In the genomic region with DNA sequence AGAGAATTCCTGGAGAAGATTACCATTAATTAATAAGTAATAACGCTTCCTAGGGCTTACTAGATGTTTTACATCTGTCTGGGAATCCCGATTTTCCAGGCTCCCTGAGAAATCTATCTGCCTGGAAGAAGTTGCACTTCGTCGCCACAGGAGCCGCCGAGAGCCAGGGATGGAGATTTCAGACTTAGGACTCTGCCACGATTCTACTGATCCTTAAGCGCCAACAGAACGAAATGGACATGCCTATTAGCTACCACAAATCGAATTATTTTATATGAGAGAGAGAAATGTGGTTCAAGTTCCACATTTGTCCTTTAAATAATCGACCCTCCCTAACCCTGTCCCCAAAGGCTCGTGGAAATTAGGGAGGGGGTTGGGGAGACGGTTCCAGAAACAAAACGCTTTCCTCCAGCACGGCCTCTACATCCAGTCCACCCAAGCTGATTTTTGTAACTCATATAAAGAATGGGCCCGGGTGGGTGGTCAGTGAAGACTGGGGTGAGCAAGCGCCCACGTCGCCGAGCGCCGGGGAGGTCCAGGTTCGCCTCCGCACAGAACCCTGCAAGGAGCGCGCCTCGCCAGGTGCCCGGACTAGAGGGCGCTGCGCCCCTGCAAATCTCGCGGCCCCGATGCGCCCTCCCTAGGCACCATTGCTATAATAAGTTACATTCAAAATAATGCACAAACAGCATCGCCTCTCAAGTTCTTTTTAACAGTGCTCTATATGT, we compare ENCODE assay signal across 1 cellular context.
A peak's percentile ranks its signal among the peaks of the same experiment; 100 is the strongest.
TF ChIP-seq lines count a peak whose summit lies in the region.

No MANE protein-coding gene starts in this region.

TF ChIP-seq in HEK293, 187 proteins besides CTCF, POLR2A, EP300 and RAD21 (continued from another document and continues in another):
- TF ChIP-seq OSR2 (tag by site-specific recombination; IDR thresholded peaks at IDR 0.05) (no peak), ZBTB48 (tag by site-specific recombination; IDR thresholded peaks at IDR 0.05) (no peak), ZNF76 (tag by site-specific recombination; IDR thresholded peaks at IDR 0.05; ENCODE audit: borderline replicate concordance, low read depth) (no peak), ZXDB (tag by site-specific recombination; IDR thresholded peaks at IDR 0.05) (no peak), ZNF707 (tag by site-specific recombination; IDR thresholded peaks at IDR 0.05) (no peak), SCRT1 (tag by site-specific recombination; IDR thresholded peaks at IDR 0.05; ENCODE audit: borderline replicate concordance) (no peak), ZNF596 (tag by site-specific recombination; IDR thresholded peaks at IDR 0.05) (no peak), ZNF768 (tag by site-specific recombination; IDR thresholded peaks at IDR 0.05) (no peak), ZNF394 (tag by site-specific recombination; IDR thresholded peaks at IDR 0.05; ENCODE audit: borderline replicate concordance) (no peak), ZNF654 (tag by site-specific recombination; IDR thresholded peaks at IDR 0.05; ENCODE audit: low read depth) (peak; percentile 31), GLIS1 (tag by site-specific recombination; IDR thresholded peaks at IDR 0.05) (peak; percentile 77), ZNF660 (tag by site-specific recombination; IDR thresholded peaks at IDR 0.05) (0 out of 2 replicates have a peak, but pooled peaks have one; percentile 38), YY2 (tag by site-specific recombination; IDR thresholded peaks at IDR 0.05) (no peak), ZNF324 (tag by site-specific recombination; IDR thresholded peaks at IDR 0.05) (no peak), GLIS2 (tag by site-specific recombination; IDR thresholded peaks at IDR 0.05) (peak; percentile 66), ZNF530 (tag by site-specific recombination; IDR thresholded peaks at IDR 0.05; ENCODE audit: low read depth) (no peak), ZEB2 (tag by site-specific recombination; IDR thresholded peaks at IDR 0.05) (no peak), ZNF473 (tag by site-specific recombination; IDR thresholded peaks at IDR 0.05) (no peak), EGR2 (tag by site-specific recombination; IDR thresholded peaks at IDR 0.05; ENCODE audit: low read depth) (peak; percentile 56; the same call in 1 of the 2 replicates), ZSCAN16 (tag by site-specific recombination; IDR thresholded peaks at IDR 0.05) (no peak), ZNF354C (tag by site-specific recombination; IDR thresholded peaks at IDR 0.05; ENCODE audit: borderline replicate concordance, low read depth) (no peak), ZNF37A (tag by site-specific recombination; IDR thresholded peaks at IDR 0.05) (no peak), ZFHX2 (tag by site-specific recombination; conservative IDR thresholded peaks at IDR 0.05) (peak; percentile 73), ZNF785 (tag by site-specific recombination; IDR thresholded peaks at IDR 0.05) (no peak), GFI1B (tag by site-specific recombination; IDR thresholded peaks at IDR 0.05) (no peak), ZNF366 (tag by site-specific recombination; conservative IDR thresholded peaks at IDR 0.05) (no peak), KLF7 (tag by site-specific recombination; IDR thresholded peaks at IDR 0.05; ENCODE audit: borderline replicate concordance) (no peak), ZNF248 (tag by site-specific recombination; IDR thresholded peaks at IDR 0.05) (no peak), ZNF549 (tag by site-specific recombination; IDR thresholded peaks at IDR 0.05) (no peak)
- TF ChIP-seq, protein P1, sequence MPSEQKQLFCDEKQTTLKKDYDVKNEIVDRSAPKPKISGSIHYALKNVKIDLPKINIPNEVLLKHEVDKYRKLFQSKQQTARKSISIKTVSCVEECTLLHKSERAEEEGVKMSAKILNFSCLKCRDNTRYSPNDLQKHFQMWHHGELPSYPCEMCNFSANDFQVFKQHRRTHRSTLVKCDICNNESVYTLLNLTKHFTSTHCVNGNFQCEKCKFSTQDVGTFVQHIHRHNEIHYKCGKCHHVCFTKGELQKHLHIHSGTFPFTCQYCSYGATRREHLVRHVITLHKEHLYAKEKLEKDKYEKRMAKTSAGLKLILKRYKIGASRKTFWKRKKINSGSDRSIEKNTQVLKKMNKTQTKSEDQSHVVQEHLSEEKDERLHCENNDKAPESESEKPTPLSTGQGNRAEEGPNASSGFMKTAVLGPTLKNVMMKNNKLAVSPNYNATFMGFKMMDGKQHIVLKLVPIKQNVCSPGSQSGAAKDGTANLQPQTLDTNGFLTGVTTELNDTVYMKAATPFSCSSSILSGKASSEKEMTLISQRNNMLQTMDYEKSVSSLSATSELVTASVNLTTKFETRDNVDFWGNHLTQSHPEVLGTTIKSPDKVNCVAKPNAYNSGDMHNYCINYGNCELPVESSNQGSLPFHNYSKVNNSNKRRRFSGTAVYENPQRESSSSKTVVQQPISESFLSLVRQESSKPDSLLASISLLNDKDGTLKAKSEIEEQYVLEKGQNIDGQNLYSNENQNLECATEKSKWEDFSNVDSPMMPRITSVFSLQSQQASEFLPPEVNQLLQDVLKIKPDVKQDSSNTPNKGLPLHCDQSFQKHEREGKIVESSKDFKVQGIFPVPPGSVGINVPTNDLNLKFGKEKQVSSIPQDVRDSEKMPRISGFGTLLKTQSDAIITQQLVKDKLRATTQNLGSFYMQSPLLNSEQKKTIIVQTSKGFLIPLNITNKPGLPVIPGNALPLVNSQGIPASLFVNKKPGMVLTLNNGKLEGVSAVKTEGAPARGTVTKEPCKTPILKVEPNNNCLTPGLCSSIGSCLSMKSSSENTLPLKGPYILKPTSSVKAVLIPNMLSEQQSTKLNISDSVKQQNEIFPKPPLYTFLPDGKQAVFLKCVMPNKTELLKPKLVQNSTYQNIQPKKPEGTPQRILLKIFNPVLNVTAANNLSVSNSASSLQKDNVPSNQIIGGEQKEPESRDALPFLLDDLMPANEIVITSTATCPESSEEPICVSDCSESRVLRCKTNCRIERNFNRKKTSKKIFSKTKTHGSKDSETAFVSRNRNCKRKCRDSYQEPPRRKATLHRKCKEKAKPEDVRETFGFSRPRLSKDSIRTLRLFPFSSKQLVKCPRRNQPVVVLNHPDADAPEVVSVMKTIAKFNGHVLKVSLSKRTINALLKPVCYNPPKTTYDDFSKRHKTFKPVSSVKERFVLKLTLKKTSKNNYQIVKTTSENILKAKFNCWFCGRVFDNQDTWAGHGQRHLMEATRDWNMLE (tag by site-specific recombination; conservative IDR thresholded peaks at IDR 0.05; ENCODE audit: low read depth): no peak
- TF ChIP-seq, protein P2, sequence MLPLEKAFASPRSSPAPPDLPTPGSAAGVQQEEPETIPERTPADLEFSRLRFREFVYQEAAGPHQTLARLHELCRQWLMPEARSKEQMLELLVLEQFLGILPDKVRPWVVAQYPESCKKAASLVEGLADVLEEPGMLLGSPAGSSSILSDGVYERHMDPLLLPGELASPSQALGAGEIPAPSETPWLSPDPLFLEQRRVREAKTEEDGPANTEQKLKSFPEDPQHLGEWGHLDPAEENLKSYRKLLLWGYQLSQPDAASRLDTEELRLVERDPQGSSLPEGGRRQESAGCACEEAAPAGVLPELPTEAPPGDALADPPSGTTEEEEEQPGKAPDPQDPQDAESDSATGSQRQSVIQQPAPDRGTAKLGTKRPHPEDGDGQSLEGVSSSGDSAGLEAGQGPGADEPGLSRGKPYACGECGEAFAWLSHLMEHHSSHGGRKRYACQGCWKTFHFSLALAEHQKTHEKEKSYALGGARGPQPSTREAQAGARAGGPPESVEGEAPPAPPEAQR (tag by site-specific recombination; IDR thresholded peaks at IDR 0.05): no peak
- TF ChIP-seq, protein P3, sequence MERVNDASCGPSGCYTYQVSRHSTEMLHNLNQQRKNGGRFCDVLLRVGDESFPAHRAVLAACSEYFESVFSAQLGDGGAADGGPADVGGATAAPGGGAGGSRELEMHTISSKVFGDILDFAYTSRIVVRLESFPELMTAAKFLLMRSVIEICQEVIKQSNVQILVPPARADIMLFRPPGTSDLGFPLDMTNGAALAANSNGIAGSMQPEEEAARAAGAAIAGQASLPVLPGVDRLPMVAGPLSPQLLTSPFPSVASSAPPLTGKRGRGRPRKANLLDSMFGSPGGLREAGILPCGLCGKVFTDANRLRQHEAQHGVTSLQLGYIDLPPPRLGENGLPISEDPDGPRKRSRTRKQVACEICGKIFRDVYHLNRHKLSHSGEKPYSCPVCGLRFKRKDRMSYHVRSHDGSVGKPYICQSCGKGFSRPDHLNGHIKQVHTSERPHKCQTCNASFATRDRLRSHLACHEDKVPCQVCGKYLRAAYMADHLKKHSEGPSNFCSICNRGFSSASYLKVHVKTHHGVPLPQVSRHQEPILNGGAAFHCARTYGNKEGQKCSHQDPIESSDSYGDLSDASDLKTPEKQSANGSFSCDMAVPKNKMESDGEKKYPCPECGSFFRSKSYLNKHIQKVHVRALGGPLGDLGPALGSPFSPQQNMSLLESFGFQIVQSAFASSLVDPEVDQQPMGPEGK (tag by site-specific recombination; IDR thresholded peaks at IDR 0.05): 0 out of 2 replicates have a peak, but pooled peaks have one; percentile 16
- TF ChIP-seq, protein P4, sequence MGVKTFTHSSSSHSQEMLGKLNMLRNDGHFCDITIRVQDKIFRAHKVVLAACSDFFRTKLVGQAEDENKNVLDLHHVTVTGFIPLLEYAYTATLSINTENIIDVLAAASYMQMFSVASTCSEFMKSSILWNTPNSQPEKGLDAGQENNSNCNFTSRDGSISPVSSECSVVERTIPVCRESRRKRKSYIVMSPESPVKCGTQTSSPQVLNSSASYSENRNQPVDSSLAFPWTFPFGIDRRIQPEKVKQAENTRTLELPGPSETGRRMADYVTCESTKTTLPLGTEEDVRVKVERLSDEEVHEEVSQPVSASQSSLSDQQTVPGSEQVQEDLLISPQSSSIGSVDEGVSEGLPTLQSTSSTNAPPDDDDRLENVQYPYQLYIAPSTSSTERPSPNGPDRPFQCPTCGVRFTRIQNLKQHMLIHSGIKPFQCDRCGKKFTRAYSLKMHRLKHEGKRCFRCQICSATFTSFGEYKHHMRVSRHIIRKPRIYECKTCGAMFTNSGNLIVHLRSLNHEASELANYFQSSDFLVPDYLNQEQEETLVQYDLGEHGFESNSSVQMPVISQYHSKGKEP (tag by site-specific recombination; IDR thresholded peaks at IDR 0.05): peak; percentile 48; the same call in 1 of the 2 replicates
- TF ChIP-seq, protein P5, sequence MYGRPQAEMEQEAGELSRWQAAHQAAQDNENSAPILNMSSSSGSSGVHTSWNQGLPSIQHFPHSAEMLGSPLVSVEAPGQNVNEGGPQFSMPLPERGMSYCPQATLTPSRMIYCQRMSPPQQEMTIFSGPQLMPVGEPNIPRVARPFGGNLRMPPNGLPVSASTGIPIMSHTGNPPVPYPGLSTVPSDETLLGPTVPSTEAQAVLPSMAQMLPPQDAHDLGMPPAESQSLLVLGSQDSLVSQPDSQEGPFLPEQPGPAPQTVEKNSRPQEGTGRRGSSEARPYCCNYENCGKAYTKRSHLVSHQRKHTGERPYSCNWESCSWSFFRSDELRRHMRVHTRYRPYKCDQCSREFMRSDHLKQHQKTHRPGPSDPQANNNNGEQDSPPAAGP (tag by site-specific recombination; IDR thresholded peaks at IDR 0.05): no peak
- TF ChIP-seq, protein P6, sequence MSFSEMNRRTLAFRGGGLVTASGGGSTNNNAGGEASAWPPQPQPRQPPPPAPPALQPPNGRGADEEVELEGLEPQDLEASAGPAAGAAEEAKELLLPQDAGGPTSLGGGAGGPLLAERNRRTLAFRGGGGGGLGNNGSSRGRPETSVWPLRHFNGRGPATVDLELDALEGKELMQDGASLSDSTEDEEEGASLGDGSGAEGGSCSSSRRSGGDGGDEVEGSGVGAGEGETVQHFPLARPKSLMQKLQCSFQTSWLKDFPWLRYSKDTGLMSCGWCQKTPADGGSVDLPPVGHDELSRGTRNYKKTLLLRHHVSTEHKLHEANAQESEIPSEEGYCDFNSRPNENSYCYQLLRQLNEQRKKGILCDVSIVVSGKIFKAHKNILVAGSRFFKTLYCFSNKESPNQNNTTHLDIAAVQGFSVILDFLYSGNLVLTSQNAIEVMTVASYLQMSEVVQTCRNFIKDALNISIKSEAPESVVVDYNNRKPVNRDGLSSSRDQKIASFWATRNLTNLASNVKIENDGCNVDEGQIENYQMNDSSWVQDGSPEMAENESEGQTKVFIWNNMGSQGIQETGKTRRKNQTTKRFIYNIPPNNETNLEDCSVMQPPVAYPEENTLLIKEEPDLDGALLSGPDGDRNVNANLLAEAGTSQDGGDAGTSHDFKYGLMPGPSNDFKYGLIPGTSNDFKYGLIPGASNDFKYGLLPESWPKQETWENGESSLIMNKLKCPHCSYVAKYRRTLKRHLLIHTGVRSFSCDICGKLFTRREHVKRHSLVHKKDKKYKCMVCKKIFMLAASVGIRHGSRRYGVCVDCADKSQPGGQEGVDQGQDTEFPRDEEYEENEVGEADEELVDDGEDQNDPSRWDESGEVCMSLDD (tag by site-specific recombination; IDR thresholded peaks at IDR 0.05): 0 out of 2 replicates have a peak, but pooled peaks have one; percentile 36
- TF ChIP-seq, protein P7, sequence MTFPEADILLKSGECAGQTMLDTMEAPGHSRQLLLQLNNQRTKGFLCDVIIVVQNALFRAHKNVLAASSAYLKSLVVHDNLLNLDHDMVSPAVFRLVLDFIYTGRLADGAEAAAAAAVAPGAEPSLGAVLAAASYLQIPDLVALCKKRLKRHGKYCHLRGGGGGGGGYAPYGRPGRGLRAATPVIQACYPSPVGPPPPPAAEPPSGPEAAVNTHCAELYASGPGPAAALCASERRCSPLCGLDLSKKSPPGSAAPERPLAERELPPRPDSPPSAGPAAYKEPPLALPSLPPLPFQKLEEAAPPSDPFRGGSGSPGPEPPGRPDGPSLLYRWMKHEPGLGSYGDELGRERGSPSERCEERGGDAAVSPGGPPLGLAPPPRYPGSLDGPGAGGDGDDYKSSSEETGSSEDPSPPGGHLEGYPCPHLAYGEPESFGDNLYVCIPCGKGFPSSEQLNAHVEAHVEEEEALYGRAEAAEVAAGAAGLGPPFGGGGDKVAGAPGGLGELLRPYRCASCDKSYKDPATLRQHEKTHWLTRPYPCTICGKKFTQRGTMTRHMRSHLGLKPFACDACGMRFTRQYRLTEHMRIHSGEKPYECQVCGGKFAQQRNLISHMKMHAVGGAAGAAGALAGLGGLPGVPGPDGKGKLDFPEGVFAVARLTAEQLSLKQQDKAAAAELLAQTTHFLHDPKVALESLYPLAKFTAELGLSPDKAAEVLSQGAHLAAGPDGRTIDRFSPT (tag by site-specific recombination; IDR thresholded peaks at IDR 0.05): peak; percentile 64; the same call in 1 of the 2 replicates
- TF ChIP-seq, protein P8, sequence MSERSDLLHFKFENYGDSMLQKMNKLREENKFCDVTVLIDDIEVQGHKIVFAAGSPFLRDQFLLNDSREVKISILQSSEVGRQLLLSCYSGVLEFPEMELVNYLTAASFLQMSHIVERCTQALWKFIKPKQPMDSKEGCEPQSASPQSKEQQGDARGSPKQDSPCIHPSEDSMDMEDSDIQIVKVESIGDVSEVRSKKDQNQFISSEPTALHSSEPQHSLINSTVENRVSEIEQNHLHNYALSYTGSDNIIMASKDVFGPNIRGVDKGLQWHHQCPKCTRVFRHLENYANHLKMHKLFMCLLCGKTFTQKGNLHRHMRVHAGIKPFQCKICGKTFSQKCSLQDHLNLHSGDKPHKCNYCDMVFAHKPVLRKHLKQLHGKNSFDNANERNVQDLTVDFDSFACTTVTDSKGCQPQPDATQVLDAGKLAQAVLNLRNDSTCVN (tag by site-specific recombination; optimal IDR thresholded peaks at IDR 0.05): peak; percentile 63
- TF ChIP-seq, protein P9, sequence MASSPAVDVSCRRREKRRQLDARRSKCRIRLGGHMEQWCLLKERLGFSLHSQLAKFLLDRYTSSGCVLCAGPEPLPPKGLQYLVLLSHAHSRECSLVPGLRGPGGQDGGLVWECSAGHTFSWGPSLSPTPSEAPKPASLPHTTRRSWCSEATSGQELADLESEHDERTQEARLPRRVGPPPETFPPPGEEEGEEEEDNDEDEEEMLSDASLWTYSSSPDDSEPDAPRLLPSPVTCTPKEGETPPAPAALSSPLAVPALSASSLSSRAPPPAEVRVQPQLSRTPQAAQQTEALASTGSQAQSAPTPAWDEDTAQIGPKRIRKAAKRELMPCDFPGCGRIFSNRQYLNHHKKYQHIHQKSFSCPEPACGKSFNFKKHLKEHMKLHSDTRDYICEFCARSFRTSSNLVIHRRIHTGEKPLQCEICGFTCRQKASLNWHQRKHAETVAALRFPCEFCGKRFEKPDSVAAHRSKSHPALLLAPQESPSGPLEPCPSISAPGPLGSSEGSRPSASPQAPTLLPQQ (tag by site-specific recombination; IDR thresholded peaks at IDR 0.05): no peak
